8 cellular contexts compared by ENCODE assay signal in the genomic region with DNA sequence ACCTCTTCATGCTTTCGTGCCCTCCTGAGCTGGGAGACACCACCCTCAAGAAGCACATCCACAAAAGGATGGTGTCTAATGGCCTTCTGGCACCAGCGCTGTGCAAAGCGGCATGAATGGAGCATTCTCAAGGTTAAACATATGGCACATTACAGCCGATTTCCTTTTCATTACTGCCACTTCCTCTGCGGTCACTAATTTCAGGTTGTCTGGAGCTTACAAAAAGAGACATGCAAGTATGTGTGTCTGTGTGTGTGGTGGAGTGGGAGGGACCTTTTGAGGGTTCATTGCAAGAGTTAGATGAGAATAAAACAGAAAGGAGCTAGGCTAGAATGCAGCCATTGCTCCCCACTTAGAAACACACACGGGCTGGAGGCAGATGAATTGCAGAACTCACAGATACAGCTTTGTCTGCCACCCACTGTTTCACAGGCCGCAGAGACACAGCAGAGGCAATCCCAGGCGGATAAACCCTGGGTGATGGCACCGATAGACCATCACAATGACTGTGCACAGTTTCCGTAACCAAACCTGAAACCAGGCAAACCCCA.
A peak's percentile ranks its signal among the peaks of the same experiment; 100 is the strongest.
DNase-seq lines count a peak whose midpoint lies in the region; ATAC-seq and TF ChIP-seq lines count a peak whose summit lies in the region.

No MANE protein-coding gene starts in this region.

- WGBS in SK-N-SH (ENCODE audit: low lambda C conversion rate) = 95% methylated on average over 10 of the region's 10 CpGs

- no peak for TF ChIP-seq RAD21 in SK-N-SH (IDR thresholded peaks at IDR 0.05; ENCODE audit: low read length)

- H3K4me1 ChIP-seq in CD4-positive, alpha-beta memory T cell (ENCODE audit: insufficient read depth, low read length) = peaks cover 16% of the 10 kb centered on the region
- H3K4me1 ChIP-seq in SK-N-SH (ENCODE audit: control insufficient read depth in 1 of 2, insufficient read depth in 2 of 2, low read depth in 1 of 2, low read length in 1 of 2) = peaks cover 0 to 33% of the 10 kb centered on the region in 2 experiments; a peak in 2 of 4 replicates

- no peaks in the 10 kb centered on the region for H3K9me2 ChIP-seq in SK-N-SH

- peak; percentile 89 for ATAC-seq in HG03378 (IDR thresholded peaks at IDR 0.05; ENCODE audit: unreplicated experiment)

- no peak overlapping the region; the same call in 1 of the 2 replicates for H2AFZ ChIP-seq in SK-N-SH (ENCODE audit: low read depth)

- intact Hi-C loops in CD4-positive, alpha-beta memory T cell (cut with micrococcal nuclease) = loop anchor here (5.0 kb wide), 1 partner anchor 79 kb away; no protein-coding TSS in a partner anchor
- intact Hi-C loops in MCF 10A (cut with micrococcal nuclease) = no loop called here

- H3K4me2 ChIP-seq in SK-N-SH = peak overlapping the region; percentile 23; the same call in 1 of the 2 replicates

- H3F3A ChIP-seq in SK-N-SH (replicated peaks; ENCODE audit: insufficient read depth) = peaks cover 7% of the 10 kb centered on the region

- H3K27me3 ChIP-seq in CD4-positive, alpha-beta memory T cell (ENCODE audit: insufficient read depth, low read length) = no peaks in the 10 kb centered on the region
- H3K27me3 ChIP-seq in SK-N-SH (ENCODE audit: insufficient read depth) (no peaks in the 10 kb centered on the region), brain microvascular endothelial cell (replicated peaks) (no peaks in the 10 kb centered on the region)

- no TSS peak for BruUV-seq in MCF 10A (replicated peaks; lab: Mats Ljungman, UMichigan)

- no peaks in the 10 kb centered on the region for H4K20me1 ChIP-seq in SK-N-SH (ENCODE audit: insufficient read depth)

- no peaks in the 10 kb centered on the region for H3K9me3 ChIP-seq in CD4-positive, alpha-beta memory T cell (ENCODE audit: control insufficient read depth in 1 of 2, low read length in 2 of 2)
- H3K9me3 ChIP-seq in SK-N-SH = no peaks in the 10 kb centered on the region; the same call in 1 of the 2 replicates

- no peak for TF ChIP-seq EP300 in SK-N-SH (IDR thresholded peaks at IDR 0.05; ENCODE audit: borderline replicate concordance in 1 of 2, low read depth in 1 of 2, low read length in 1 of 2)

- H3K4me1 Mint-ChIP-seq in CD4-positive, alpha-beta memory T cell = peaks cover 12 to 20% (median 15%) of the 10 kb centered on the region in 4 donors
- peaks cover 25% of the 10 kb centered on the region for H3K4me1 Mint-ChIP-seq in progenitor cell of endocrine pancreas (ENCODE audit: low read depth)
- peaks cover 10% of the 10 kb centered on the region for H3K4me1 Mint-ChIP-seq in MCF 10A (ENCODE audit: insufficient read depth, unreplicated experiment)

- H3K4me3 ChIP-seq in CD4-positive, alpha-beta memory T cell (ENCODE audit: low read length in 2 of 2) = peak overlapping the region in 1 of 2 donors; percentile 47
- H3K4me3 ChIP-seq in SK-N-SH (ENCODE audit: low read depth in 2 of 2, low read length in 1 of 2) (no peak overlapping the region), brain microvascular endothelial cell (ENCODE audit: low read depth, low read length) (no peak overlapping the region)

- no peaks in the 10 kb centered on the region for H3K36me3 Mint-ChIP-seq in CD4-positive, alpha-beta memory T cell
- peaks cover 3% of the 10 kb centered on the region for H3K36me3 Mint-ChIP-seq in progenitor cell of endocrine pancreas (ENCODE audit: insufficient read depth)
- H3K36me3 Mint-ChIP-seq in MCF 10A (ENCODE audit: insufficient read depth, unreplicated experiment) = no peaks in the 10 kb centered on the region

- TF ChIP-seq CTCF in SK-N-SH (IDR thresholded peaks at IDR 0.05) (no peak), progenitor cell of endocrine pancreas (IDR thresholded peaks at IDR 0.05; ENCODE audit: unreplicated experiment) (no peak), brain microvascular endothelial cell (IDR thresholded peaks at IDR 0.05; ENCODE audit: low read depth, low read length, missing control alignments) (no peak), MCF 10A (IDR thresholded peaks at IDR 0.05; ENCODE audit: unreplicated experiment) (no peak)

- H3K4me3 Mint-ChIP-seq in CD4-positive, alpha-beta memory T cell = peak overlapping the region; percentile 72 to 89 (median 82)
- H3K4me3 Mint-ChIP-seq in progenitor cell of endocrine pancreas (ENCODE audit: low read depth) (no peak overlapping the region), MCF 10A (ENCODE audit: unreplicated experiment) (no peak overlapping the region)

- POLR2A ChIA-PET in CD4-positive, alpha-beta memory T cell (lab: Charles Lee; ENCODE audit: partially characterized antibody) = interaction anchor here (1.0 to 2.0 kb wide), 7 partner anchors 60 to 265 kb away, joined by 3 to 11 read pairs (median 5); no protein-coding TSS in a partner anchor
- POLR2A ChIA-PET in SK-N-SH (lab: Yijun Ruan, JAX) (no interaction called here), MCF 10A (lab: Yijun Ruan, JAX) (no interaction called here)

- CTCF ChIA-PET in CD4-positive, alpha-beta memory T cell (lab: Charles Lee; ENCODE audit: partially characterized antibody) = interaction anchor here (1.2 to 3.4 kb wide), 6 partner anchors 18 to 84 kb away, joined by 3 to 17 read pairs (median 5); no protein-coding TSS in a partner anchor
- CTCF ChIA-PET in SK-N-SH (lab: Yijun Ruan, JAX) = interaction anchor here (1.0 to 1.3 kb wide), 2 partner anchors 68 to 71 kb away, joined by 3 to 5 read pairs; no protein-coding TSS in a partner anchor
- CTCF ChIA-PET in MCF 10A (lab: Yijun Ruan, JAX) = interaction anchor here (0.6 to 0.9 kb wide), 3 partner anchors 15 to 1700 kb away, joined by 3 read pairs; no protein-coding TSS in a partner anchor

- no peaks in the 10 kb centered on the region for H3K79me2 ChIP-seq in SK-N-SH (ENCODE audit: insufficient read depth)

- in situ Hi-C loops in brain microvascular endothelial cell (cut with HindIII; ENCODE audit: low pct_ligation_motif_present, low sequenced_read_pairs) = no loop called here

- no peaks in the 10 kb centered on the region for H3K27me3 Mint-ChIP-seq in CD4-positive, alpha-beta memory T cell
- H3K27me3 Mint-ChIP-seq in progenitor cell of endocrine pancreas (no peaks in the 10 kb centered on the region), MCF 10A (ENCODE audit: insufficient read depth, unreplicated experiment) (peaks cover 5% of the 10 kb centered on the region)

- peak overlapping the region; percentile 25 to 86 (median 77) for H3K27ac Mint-ChIP-seq in CD4-positive, alpha-beta memory T cell
- H3K27ac Mint-ChIP-seq in progenitor cell of endocrine pancreas = peak overlapping the region; percentile 15
- no peak overlapping the region for H3K27ac Mint-ChIP-seq in MCF 10A (ENCODE audit: low read depth, unreplicated experiment)

- no peak overlapping the region for H3K9ac ChIP-seq in SK-N-SH

- peak; percentile 67 to 75 (median 71) for DNase-seq in CD4-positive, alpha-beta memory T cell
- DNase-seq in GM19238 (ENCODE audit: insufficient read length, low spot score) (peak; percentile 25), SK-N-SH (no peak), astrocyte of the hippocampus (ENCODE audit: low read depth, low spot score) (peak; percentile 40), progenitor cell of endocrine pancreas (ENCODE audit: low spot score, unreplicated experiment) (no peak), brain microvascular endothelial cell (no peak), MCF 10A (ENCODE audit: unreplicated experiment) (no peak)

- H3K27ac ChIP-seq in CD4-positive, alpha-beta memory T cell (ENCODE audit: low read depth, low read length) = no peak overlapping the region
- H3K27ac ChIP-seq in SK-N-SH (ENCODE audit: low read depth in 2 of 2, low read length in 1 of 2) = peak overlapping the region in 1 of 2 experiments; percentile 56; a peak in 2 of 4 replicates
- H3K27ac ChIP-seq in brain microvascular endothelial cell = no peak overlapping the region

- peaks cover 0 to 22% (median 6%) of the 10 kb centered on the region in 8 donors for H3K9me3 Mint-ChIP-seq in CD4-positive, alpha-beta memory T cell
- H3K9me3 Mint-ChIP-seq in progenitor cell of endocrine pancreas (ENCODE audit: low read depth) = no peaks in the 10 kb centered on the region
- no peaks in the 10 kb centered on the region for H3K9me3 Mint-ChIP-seq in MCF 10A (ENCODE audit: unreplicated experiment)

- H3K36me3 ChIP-seq in CD4-positive, alpha-beta memory T cell (ENCODE audit: insufficient read depth, low read length) = no peaks in the 10 kb centered on the region
- H3K36me3 ChIP-seq in SK-N-SH (replicated peaks in 1 of 2; ENCODE audit: control insufficient read depth in 1 of 2, insufficient read depth in 2 of 2, low read length in 1 of 2) (no peaks in the 10 kb centered on the region), brain microvascular endothelial cell (replicated peaks) (no peaks in the 10 kb centered on the region)

TF ChIP-seq in SK-N-SH, 30 proteins besides CTCF, POLR2A, EP300 and RAD21 (continues in another document):
- TF ChIP-seq RFX5 (IDR thresholded peaks at IDR 0.05; ENCODE audit: low read length) = no peak
- TF ChIP-seq TEAD4 (IDR thresholded peaks at IDR 0.05; ENCODE audit: borderline replicate concordance, insufficient read depth) = no peak
- TF ChIP-seq GABPA (IDR thresholded peaks at IDR 0.05; ENCODE audit: low read depth) = no peak
- no peak for TF ChIP-seq JUND (IDR thresholded peaks at IDR 0.05)
- TF ChIP-seq REST (IDR thresholded peaks at IDR 0.05; ENCODE audit: low read depth, low read length) = no peak
- no peak for TF ChIP-seq FOXM1 (IDR thresholded peaks at IDR 0.05; ENCODE audit: low read depth)
- TF ChIP-seq MXI1 (IDR thresholded peaks at IDR 0.05; ENCODE audit: low read depth, low read length) = no peak

Comparison
In these comparisons a context has a peak if more than half of its experiments do, and no peak if none do; other contexts are left out.
1. DNase-seq: peak in CD4-positive, alpha-beta memory T cell (5 of 5), GM19238 (single experiment) and astrocyte of the hippocampus (single experiment); none in SK-N-SH (single experiment), progenitor cell of endocrine pancreas (single experiment), brain microvascular endothelial cell (single experiment) and MCF 10A (single experiment).
2. H3K4me3 Mint-ChIP-seq: peak in CD4-positive, alpha-beta memory T cell (8 of 8); none in progenitor cell of endocrine pancreas (single experiment) and MCF 10A (single experiment).